In genomic region chr4:158578476-158578875, GRCh38 we compare ENCODE assay signal across 9 cellular contexts. TPM values are rescaled to one million over a fixed set of nuclear protein-coding genes. Genes with fewer than 3 reads are reported as not detected.
DNase-seq lines count a peak whose midpoint lies in the region; ATAC-seq, FAIRE-seq and TF ChIP-seq lines count a peak whose summit lies in the region.
"Had no signal": no experiment of that assay in that cellular context is flagged by ENCODE, and none has a peak within 500 bp of the region (broad histone marks: within the 10 kb centered on the region; RNA-seq: fewer than 3 reads in every experiment).

No MANE protein-coding gene starts in this region.

- H3K27ac ChIP-seq in lower lobe of right lung (no peak overlapping the region), aorta (ENCODE audit: low read depth in 1 of 2, low read length in 2 of 2) (no peak overlapping the region)

- H3K27me3 ChIP-seq in lower lobe of right lung (ENCODE audit: low read depth), result no peaks in the 10 kb centered on the region
- H3K27me3 ChIP-seq in aorta (ENCODE audit: control insufficient read depth in 1 of 2, insufficient read depth in 2 of 2, low read length in 1 of 2), result no peaks in the 10 kb centered on the region

- peak; percentile 60 for TF ChIP-seq CTCF in LNCaP clone FGC (IDR thresholded peaks at IDR 0.05; ENCODE audit: control insufficient read depth, extremely low read depth, insufficient read depth)
- peak; percentile 29 for TF ChIP-seq CTCF in lower lobe of right lung (IDR thresholded peaks at IDR 0.05)

- no peaks in the 10 kb centered on the region for H3K36me3 ChIP-seq in lower lobe of right lung
- H3K36me3 ChIP-seq in aorta (ENCODE audit: control insufficient read depth in 1 of 2, insufficient read depth in 2 of 2, low read length in 1 of 2), result no peaks in the 10 kb centered on the region

- no peak for ATAC-seq in lower lobe of right lung
- no peak for ATAC-seq in HG03045 (IDR thresholded peaks at IDR 0.05; ENCODE audit: unreplicated experiment)
- ATAC-seq in aorta (ENCODE audit: low FRiP score), result no peak

- H3K4me1 ChIP-seq in lower lobe of right lung (no peaks in the 10 kb centered on the region), aorta (ENCODE audit: control insufficient read depth in 1 of 2, insufficient read depth in 2 of 2, low read length in 2 of 2) (no peaks in the 10 kb centered on the region)

- H3K4me3 ChIP-seq in LNCaP clone FGC (ENCODE audit: low read depth, low read length) (no peak overlapping the region), lower lobe of right lung (no peak overlapping the region), aorta (ENCODE audit: low read length in 2 of 2) (no peak overlapping the region)

- peak; percentile 36 for DNase-seq in ELR (ENCODE audit: low read depth)
- no peak for DNase-seq in LNCaP clone FGC (ENCODE audit: low read depth)
- peak; percentile 44 for DNase-seq in amniotic epithelial cell (ENCODE audit: low read depth)
- no peak for DNase-seq in lower lobe of right lung
- DNase-seq in superior temporal gyrus (ENCODE audit: extremely low spot score), result no peak
- no peak for DNase-seq in frontal cortex (ENCODE audit: low spot score in 2 of 2)
- no peak for DNase-seq in aorta
- DNase-seq: activated T-cell treated with anti-CD3 and anti-CD28 coated beads, Interleukin-2, amount 50 U/mL, for 24 hours had no signal

- H3K9me3 ChIP-seq in lower lobe of right lung (no peaks in the 10 kb centered on the region), aorta (ENCODE audit: control insufficient read depth, low read length) (no peaks in the 10 kb centered on the region)

- 29 to 31% methylated on average over 1 of the region's 1 CpG for WGBS in aorta, 2 donors

- no peak for FAIRE-seq in frontal cortex (lab: Jason Lieb, UNC)

- intact Hi-C loops in lower lobe of right lung (cut with DNase I) (no loop called here), aorta (cut with DNase I) (no loop called here)

RNA-seq across cellular contexts. Expression of gene RXFP1, which starts 56.8 kb away (rescaled TPM):
- total RNA-seq in lower lobe of right lung (6.9 TPM), frontal cortex (33.0 TPM), aorta (under 1 TPM; 0.36 to 0.57 TPM)
- 1 to 10 TPM; 1.4 to 2.6 TPM for polyA plus RNA-seq in aorta

Comparison
In these comparisons a context has a peak if more than half of its experiments do, and no peak if none do; other contexts are left out.
1. DNase-seq: peak in ELR (single experiment) and amniotic epithelial cell (single experiment); none in LNCaP clone FGC (single experiment), lower lobe of right lung (single experiment), superior temporal gyrus (single experiment), frontal cortex (0 of 2) and aorta (0 of 2).